8 cellular contexts compared by ENCODE assay signal in genomic region chr5:76867827-76868693, GRCh38. TPM values are rescaled to one million over a fixed set of nuclear protein-coding genes. Genes with fewer than 3 reads are reported as not detected.
A peak's percentile ranks its signal among the peaks of the same experiment; 100 is the strongest.
DNase-seq lines count a peak whose midpoint lies in the region; ATAC-seq and TF ChIP-seq lines count a peak whose summit lies in the region.

No MANE protein-coding gene starts in this region.

- DNase-seq in GM03348 (ENCODE audit: low spot score) (peak; percentile 71), HS-5 (ENCODE audit: low read depth) (peak; percentile 34), NOMO-1 (lab: John Stamatoyannopoulos, UW; ENCODE audit: unreplicated experiment in 2 of 2) (peak; percentile 31 to 51), endothelial cell (ENCODE audit: low spot score) (peak; percentile 77)
- peak; percentile 80 for DNase-seq in activated CD8-positive, alpha-beta T cell treated with anti-CD3 and anti-CD28 coated beads, Interleukin-2, amount 10 ng/mL, durations not matched to agents 7 days and 5 days
- DNase-seq in stimulated activated naive CD4-positive, alpha-beta T cell (lab: John Stamatoyannopoulos, UW) = peak; percentile 8 to 67 (median 32)

- no peaks in the 10 kb centered on the region for H3K9me3 ChIP-seq in mucosa of stomach (ENCODE audit: control insufficient read depth, low read length)

- no peaks in the 10 kb centered on the region for H3K9me3 Mint-ChIP-seq in activated CD8-positive, alpha-beta T cell treated with anti-CD3 and anti-CD28 coated beads, Interleukin-2, amount 10 ng/mL, durations not matched to agents 7 days and 5 days (ENCODE audit: insufficient read depth)
- no peaks in the 10 kb centered on the region for H3K9me3 Mint-ChIP-seq in endothelial cell (ENCODE audit: unreplicated experiment)

- peaks cover 4% of the 10 kb centered on the region for H3K4me1 Mint-ChIP-seq in activated CD8-positive, alpha-beta T cell treated with anti-CD3 and anti-CD28 coated beads, Interleukin-2, amount 10 ng/mL, durations not matched to agents 7 days and 5 days (ENCODE audit: low read depth)
- peaks cover 2% of the 10 kb centered on the region for H3K4me1 Mint-ChIP-seq in endothelial cell (ENCODE audit: unreplicated experiment)

- peak overlapping the region; percentile 19 for H3K9ac ChIP-seq in mucosa of stomach (ENCODE audit: low read length)

- no peaks in the 10 kb centered on the region for H3K27me3 Mint-ChIP-seq in activated CD8-positive, alpha-beta T cell treated with anti-CD3 and anti-CD28 coated beads, Interleukin-2, amount 10 ng/mL, durations not matched to agents 7 days and 5 days (ENCODE audit: low read depth)
- H3K27me3 Mint-ChIP-seq in endothelial cell (ENCODE audit: unreplicated experiment) = peaks cover 2% of the 10 kb centered on the region

- CTCF ChIA-PET in activated CD8-positive, alpha-beta T cell treated with anti-CD3 and anti-CD28 coated beads, Interleukin-2, amount 10 ng/mL, durations not matched to agents 7 days and 5 days (lab: Charles Lee) = interaction anchor here (0.9 to 2.2 kb wide), 8 partner anchors 11 to 624 kb away, joined by 3 to 12 read pairs (median 4); partner anchors contain the start of gene WDR41

- peak; percentile 76 for ATAC-seq in activated CD8-positive, alpha-beta T cell treated with anti-CD3 and anti-CD28 coated beads, Interleukin-2, amount 10 ng/mL, durations not matched to agents 7 days and 5 days
- no peak for ATAC-seq in HG03108 (IDR thresholded peaks at IDR 0.05; ENCODE audit: unreplicated experiment)

- no peaks in the 10 kb centered on the region for H3K36me3 Mint-ChIP-seq in activated CD8-positive, alpha-beta T cell treated with anti-CD3 and anti-CD28 coated beads, Interleukin-2, amount 10 ng/mL, durations not matched to agents 7 days and 5 days (ENCODE audit: low read depth)
- no peaks in the 10 kb centered on the region for H3K36me3 Mint-ChIP-seq in endothelial cell (ENCODE audit: low read depth, unreplicated experiment)

- POLR2A ChIA-PET in activated CD8-positive, alpha-beta T cell treated with anti-CD3 and anti-CD28 coated beads, Interleukin-2, amount 10 ng/mL, durations not matched to agents 7 days and 5 days (lab: Charles Lee) = no interaction called here

- no peak overlapping the region for H3K27ac Mint-ChIP-seq in activated CD8-positive, alpha-beta T cell treated with anti-CD3 and anti-CD28 coated beads, Interleukin-2, amount 10 ng/mL, durations not matched to agents 7 days and 5 days
- H3K27ac Mint-ChIP-seq in endothelial cell (ENCODE audit: unreplicated experiment) = no peak overlapping the region

- peak; percentile 74 for TF ChIP-seq CTCF in endothelial cell (IDR thresholded peaks at IDR 0.05; ENCODE audit: unreplicated experiment)

- H3K4me1 ChIP-seq in mucosa of stomach (ENCODE audit: control insufficient read depth, insufficient read depth, low read length) = peaks cover 1% of the 10 kb centered on the region

- H3K27me3 ChIP-seq in mucosa of stomach (ENCODE audit: control insufficient read depth, insufficient read depth, low read length) = no peaks in the 10 kb centered on the region

- no peak overlapping the region for H3K4me3 Mint-ChIP-seq in activated CD8-positive, alpha-beta T cell treated with anti-CD3 and anti-CD28 coated beads, Interleukin-2, amount 10 ng/mL, durations not matched to agents 7 days and 5 days
- H3K4me3 Mint-ChIP-seq in endothelial cell (ENCODE audit: unreplicated experiment) = no peak overlapping the region

- H3K4me3 ChIP-seq in mucosa of stomach (ENCODE audit: low read length) = no peak overlapping the region

- H3K36me3 ChIP-seq in mucosa of stomach (ENCODE audit: control insufficient read depth, insufficient read depth, low read length) = no peaks in the 10 kb centered on the region

RNA-seq across cellular contexts. Expression of gene S100Z, which starts 18.2 kb away (rescaled TPM):
- 1 to 10 TPM; 2.5 to 3.2 TPM for total RNA-seq in activated CD8-positive, alpha-beta T cell treated with anti-CD3 and anti-CD28 coated beads, Interleukin-2, amount 10 ng/mL, durations not matched to agents 7 days and 5 days
- total RNA-seq in endothelial cell (ENCODE audit: unreplicated experiment) = 0.38 TPM

RNA-seq across cellular contexts. Expression of gene F2RL1, which starts 49.2 kb away (rescaled TPM):
- 1 to 10 TPM; 1.6 to 2.2 TPM for total RNA-seq in activated CD8-positive, alpha-beta T cell treated with anti-CD3 and anti-CD28 coated beads, Interleukin-2, amount 10 ng/mL, durations not matched to agents 7 days and 5 days
- total RNA-seq in endothelial cell (ENCODE audit: unreplicated experiment) = 141 TPM

Comparison
In these comparisons a context has a peak if more than half of its experiments do, and no peak if none do; other contexts are left out.
1. RNA of gene F2RL1, which starts 49.2 kb away (total RNA-seq): 141 TPM in endothelial cell (single experiment); 1.6 to 2.2 TPM in activated CD8-positive, alpha-beta T cell treated with anti-CD3 and anti-CD28 coated beads, Interleukin-2, amount 10 ng/mL, durations not matched to agents 7 days and 5 days; every median in the first group is over 10 times any median in the second.
2. Peak in every context shown above with its lines, with median percentiles within 50 percentile points of each other: DNase-seq.